8 cellular contexts compared by ENCODE assay signal in the genomic region with DNA sequence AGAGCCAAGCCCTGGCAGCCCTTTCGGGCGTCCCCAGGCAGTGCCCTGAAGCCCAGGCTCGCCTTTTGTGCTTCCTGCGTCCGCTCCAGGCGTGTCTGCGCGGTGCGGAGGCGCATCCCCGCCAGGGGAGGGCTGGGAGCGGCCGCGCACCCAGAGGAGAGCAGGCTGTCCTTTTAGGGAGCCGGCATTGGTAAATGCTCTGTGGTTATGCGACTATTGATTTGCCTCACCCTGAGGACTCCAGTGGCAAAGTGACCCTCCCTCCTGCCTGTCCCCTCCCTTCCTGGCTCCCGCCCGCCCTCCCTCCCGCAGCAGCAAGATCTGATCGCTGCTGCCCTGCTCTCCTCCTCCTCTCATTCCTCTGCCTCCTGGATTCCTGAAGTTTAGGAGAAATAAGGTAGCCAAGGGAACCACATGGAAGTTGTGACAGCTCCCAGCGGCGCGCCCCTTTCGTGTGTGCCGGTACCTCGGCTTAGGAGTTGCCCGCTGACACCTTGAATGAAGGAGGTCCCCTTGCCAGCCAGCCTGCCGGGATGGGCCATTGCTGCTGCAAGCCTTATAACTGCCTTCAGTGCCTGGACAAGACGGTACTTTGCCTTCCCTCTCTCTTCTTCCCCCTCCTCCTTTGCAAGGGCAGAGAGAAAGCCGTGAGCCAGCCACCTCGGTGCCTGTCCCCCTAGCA.
DNase-seq lines count a peak whose midpoint lies in the region; ATAC-seq and TF ChIP-seq lines count a peak whose summit lies in the region.

No MANE protein-coding gene starts in this region.

- H3K27ac ChIP-seq in fibroblast of lung (ENCODE audit: insufficient read depth, low read length) (no peak overlapping the region), osteoblast (ENCODE audit: low read depth, low read length) (no peak overlapping the region), MM.1S (ENCODE audit: low read length) (no peak overlapping the region)

- no peaks in the 10 kb centered on the region for H3K36me3 ChIP-seq in fibroblast of lung (ENCODE audit: control insufficient read depth, insufficient read depth, low read length)
- H3K36me3 ChIP-seq in osteoblast (ENCODE audit: insufficient read depth, low read length) = no peaks in the 10 kb centered on the region
- no peaks in the 10 kb centered on the region for H3K36me3 ChIP-seq in MM.1S (replicated peaks; ENCODE audit: insufficient read depth, low read length)

- no peak for ATAC-seq in GM19467 (IDR thresholded peaks at IDR 0.05; ENCODE audit: unreplicated experiment)

- DNase-seq in EH (ENCODE audit: low read depth) (peak; percentile 26), NCI-H748 (lab: John Stamatoyannopoulos, UW; ENCODE audit: unreplicated experiment) (peak; percentile 87), fibroblast of lung (ENCODE audit: low read depth in 2 of 2) (peak in 1 of 2 donors; percentile 24), osteoblast (ENCODE audit: insufficient read length, low spot score, missing footprints) (no peak), glomerular visceral epithelial cell (ENCODE audit: extremely low spot score) (no peak), MM.1S (no peak)
- no peak for DNase-seq in activated CD8-positive, alpha-beta memory T cell treated with anti-CD3 and anti-CD28 coated beads for 24 hours

- TF ChIP-seq CTCF in fibroblast of lung (conservative IDR thresholded peaks at IDR 0.05 in 1 of 2, IDR thresholded peaks at IDR 0.05 in 1 of 2; ENCODE audit: low read depth in 1 of 2, low read length in 2 of 2) (no peak), osteoblast (IDR thresholded peaks at IDR 0.05; ENCODE audit: extremely low read depth, low read depth, low read length) (no peak), MM.1S (IDR thresholded peaks at IDR 0.05; ENCODE audit: low read length) (no peak)

- H3K4me1 ChIP-seq in fibroblast of lung (ENCODE audit: control insufficient read depth, extremely low read depth, insufficient read depth, low read length) (no peaks in the 10 kb centered on the region), osteoblast (ENCODE audit: insufficient read depth, low read length) (peaks cover 6% of the 10 kb centered on the region), MM.1S (ENCODE audit: low read length) (no peaks in the 10 kb centered on the region)

- H3K27me3 ChIP-seq in fibroblast of lung (ENCODE audit: control insufficient read depth, insufficient read depth, low read length) (peaks cover 24% of the 10 kb centered on the region), osteoblast (ENCODE audit: insufficient read depth, low read length) (peaks cover 56% of the 10 kb centered on the region), MM.1S (replicated peaks; ENCODE audit: insufficient read depth, low read length) (no peaks in the 10 kb centered on the region)

- H3K9me3 ChIP-seq in fibroblast of lung (ENCODE audit: control insufficient read depth, insufficient read depth, low read depth, low read length) = no peaks in the 10 kb centered on the region
- H3K9me3 ChIP-seq in osteoblast (ENCODE audit: low read depth, low read length) = no peaks in the 10 kb centered on the region
- no peaks in the 10 kb centered on the region for H3K9me3 ChIP-seq in MM.1S (replicated peaks; ENCODE audit: insufficient read depth, low read length)

- H3K9me2 ChIP-seq in MM.1S (replicated peaks; ENCODE audit: insufficient read depth, low read length) = no peaks in the 10 kb centered on the region

- H3K79me2 ChIP-seq in fibroblast of lung (ENCODE audit: control insufficient read depth, insufficient read depth, low read length) = no peaks in the 10 kb centered on the region
- H3K79me2 ChIP-seq in osteoblast (ENCODE audit: insufficient read depth, low read length) = no peaks in the 10 kb centered on the region
- no peaks in the 10 kb centered on the region for H3K79me2 ChIP-seq in MM.1S (ENCODE audit: low read length)

- H2AFZ ChIP-seq in fibroblast of lung (ENCODE audit: low read length) = no peak overlapping the region
- peak overlapping the region; percentile 62 for H2AFZ ChIP-seq in osteoblast (ENCODE audit: low read length)
- no peak overlapping the region for H2AFZ ChIP-seq in MM.1S (ENCODE audit: low read length)

- H3F3A ChIP-seq in MM.1S (ENCODE audit: insufficient read depth, low read length) = no peaks in the 10 kb centered on the region

- H3K4me3 ChIP-seq in fibroblast of lung (replicated peaks in 1 of 4; ENCODE audit: control extremely low read depth in 1 of 4, insufficient read depth in 1 of 4, low read depth in 3 of 4, low read length in 4 of 4) (peak overlapping the region in 2 of 4 experiments; percentile 20 to 34), osteoblast (ENCODE audit: insufficient read depth, low read length) (peak overlapping the region; percentile 59), MM.1S (ENCODE audit: low read length) (no peak overlapping the region)

- H3K9ac ChIP-seq in fibroblast of lung (ENCODE audit: insufficient read depth, low read length) (no peak overlapping the region), MM.1S (ENCODE audit: low read length) (no peak overlapping the region)

- H4K20me1 ChIP-seq in fibroblast of lung (ENCODE audit: control insufficient read depth, extremely low read depth, insufficient read depth, low read length) = no peaks in the 10 kb centered on the region
- no peaks in the 10 kb centered on the region for H4K20me1 ChIP-seq in osteoblast (ENCODE audit: insufficient read depth, low read length)
- H4K20me1 ChIP-seq in MM.1S (ENCODE audit: insufficient read depth, low read length) = no peaks in the 10 kb centered on the region

- peak overlapping the region; percentile 44 for H3K4me2 ChIP-seq in fibroblast of lung (ENCODE audit: extremely low read depth, insufficient read depth, low read length)
- H3K4me2 ChIP-seq in osteoblast (ENCODE audit: insufficient read depth, low read length) = peak overlapping the region; percentile 72
- H3K4me2 ChIP-seq in MM.1S (ENCODE audit: low read depth, low read length) = no peak overlapping the region

Comparison
In these comparisons a context has a peak if more than half of its experiments do, and no peak if none do; other contexts are left out.
1. DNase-seq: peak in EH (single experiment) and NCI-H748 (single experiment); none in osteoblast (single experiment), glomerular visceral epithelial cell (single experiment), activated CD8-positive, alpha-beta memory T cell treated with anti-CD3 and anti-CD28 coated beads for 24 hours (single experiment) and MM.1S (single experiment).